34 cellular contexts compared by ENCODE assay signal in the genomic region with DNA sequence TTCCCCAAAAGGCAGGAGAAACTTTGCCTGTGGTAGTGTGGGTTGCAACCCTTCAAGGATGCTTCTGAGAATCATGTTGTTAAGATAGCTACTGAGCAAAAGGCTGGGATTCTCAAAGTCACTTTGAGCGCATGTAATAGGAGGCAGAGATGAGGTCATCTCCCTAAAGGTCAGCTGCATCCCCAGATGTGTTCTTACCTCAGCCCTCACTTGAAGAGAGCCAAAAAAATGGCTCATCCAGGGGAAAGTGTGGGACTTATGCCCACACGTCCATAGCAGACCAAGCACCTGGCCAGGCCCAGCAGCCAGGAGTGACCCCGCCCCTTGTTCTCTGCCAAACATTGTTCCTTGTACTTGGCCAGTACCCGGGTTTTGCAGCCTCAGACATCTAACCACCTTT.
"Had no signal": no experiment of that assay in that cellular context is flagged by ENCODE, and none has a peak within 500 bp of the region (broad histone marks: within the 10 kb centered on the region; RNA-seq: fewer than 3 reads in every experiment).

No MANE protein-coding gene starts in this region.

- ATAC-seq: activated CD8-positive, alpha-beta memory T cell treated with anti-CD3 and anti-CD28 coated beads, Interleukin-2, amount 10 ng/mL, durations not matched to agents 7 days and 5 days; activated T-cell treated with anti-CD3 and anti-CD28 coated beads, Interleukin-2, amount 50 U/mL, for 72 hours; PC-3 had no signal

- H3K27ac Mint-ChIP-seq: activated CD4-positive, alpha-beta memory T cell treated with anti-CD3 and anti-CD28 coated beads, Interleukin-2, amount 10 ng/mL, durations not matched to agents 7 days and 5 days; activated CD8-positive, alpha-beta memory T cell treated with anti-CD3 and anti-CD28 coated beads, Interleukin-2, amount 10 ng/mL, durations not matched to agents 7 days and 5 days; activated naive CD4-positive, alpha-beta T cell treated with anti-CD3 and anti-CD28 coated beads, Interleukin-2, amount 50 U/mL, for 24 hours; activated naive CD8-positive, alpha-beta T cell treated with anti-CD3 and anti-CD28 coated beads, Interleukin-2, amount 10 ng/mL, durations not matched to agents 7 days and 5 days; activated T-cell treated with anti-CD3 and anti-CD28 coated beads, Interleukin-2, amount 50 U/mL, for 72 hours; activated T-helper 2 cell treated with anti-CD3 and anti-CD28 coated beads, Interferon-gamma antibody, Interleukin-2, Interleukin-4, amounts not matched to agents 10 μg/mL and 5 μg/mL and 100 μg/mL, durations not matched to agents 14 hours and 24 hours and 36 hours had no signal

- H3K9me3 Mint-ChIP-seq: activated T-helper 2 cell treated with anti-CD3 and anti-CD28 coated beads, Interferon-gamma antibody, Interleukin-2, Interleukin-4, amounts not matched to agents 10 μg/mL and 5 μg/mL and 100 μg/mL, durations not matched to agents 14 hours and 24 hours and 36 hours had no signal

- H3K4me3 ChIP-seq: ascending aorta, Peyer's patch, SJCRH30, SK-N-MC had no signal

- H3K4me1 ChIP-seq: ascending aorta, Peyer's patch, SJCRH30 had no signal

- H3K36me3 Mint-ChIP-seq: activated CD8-positive, alpha-beta memory T cell treated with anti-CD3 and anti-CD28 coated beads, Interleukin-2, amount 10 ng/mL, durations not matched to agents 7 days and 5 days; activated naive CD4-positive, alpha-beta T cell treated with anti-CD3 and anti-CD28 coated beads, Interleukin-2, amount 50 U/mL, for 24 hours; activated naive CD8-positive, alpha-beta T cell treated with anti-CD3 and anti-CD28 coated beads, Interleukin-2, amount 10 ng/mL, durations not matched to agents 7 days and 5 days had no signal

- H3K36me3 ChIP-seq: ascending aorta, Peyer's patch, SJCRH30, WERI-Rb-1 had no signal

- H3K9ac ChIP-seq: KMS-11 had no signal

- H3K4me2 ChIP-seq: KMS-11 had no signal

- H3K27ac ChIP-seq: ascending aorta, KMS-11, Peyer's patch, SJCRH30, SK-N-MC, WERI-Rb-1 had no signal

- H3K27me3 Mint-ChIP-seq: activated CD4-positive, alpha-beta memory T cell treated with anti-CD3 and anti-CD28 coated beads, Interleukin-2, amount 10 ng/mL, durations not matched to agents 7 days and 5 days; activated CD8-positive, alpha-beta memory T cell treated with anti-CD3 and anti-CD28 coated beads, Interleukin-2, amount 10 ng/mL, durations not matched to agents 7 days and 5 days; activated naive CD4-positive, alpha-beta T cell treated with anti-CD3 and anti-CD28 coated beads, Interleukin-2, amount 50 U/mL, for 24 hours; activated naive CD8-positive, alpha-beta T cell treated with anti-CD3 and anti-CD28 coated beads, Interleukin-2, amount 10 ng/mL, durations not matched to agents 7 days and 5 days had no signal

- H3K9me3 ChIP-seq: ascending aorta, Peyer's patch, SJCRH30 had no signal

- H3K4me3 Mint-ChIP-seq: activated CD4-positive, alpha-beta memory T cell treated with anti-CD3 and anti-CD28 coated beads, Interleukin-2, amount 10 ng/mL, durations not matched to agents 7 days and 5 days; activated CD8-positive, alpha-beta memory T cell treated with anti-CD3 and anti-CD28 coated beads, Interleukin-2, amount 10 ng/mL, durations not matched to agents 7 days and 5 days; activated naive CD4-positive, alpha-beta T cell treated with anti-CD3 and anti-CD28 coated beads, Interleukin-2, amount 50 U/mL, for 24 hours; activated naive CD8-positive, alpha-beta T cell treated with anti-CD3 and anti-CD28 coated beads, Interleukin-2, amount 10 ng/mL, durations not matched to agents 7 days and 5 days; activated T-cell treated with anti-CD3 and anti-CD28 coated beads, Interleukin-2, amount 50 U/mL, for 72 hours had no signal

- H3K4me1 Mint-ChIP-seq: activated CD4-positive, alpha-beta memory T cell treated with anti-CD3 and anti-CD28 coated beads, Interleukin-2, amount 10 ng/mL, durations not matched to agents 7 days and 5 days; activated CD8-positive, alpha-beta memory T cell treated with anti-CD3 and anti-CD28 coated beads, Interleukin-2, amount 10 ng/mL, durations not matched to agents 7 days and 5 days; activated naive CD4-positive, alpha-beta T cell treated with anti-CD3 and anti-CD28 coated beads, Interleukin-2, amount 50 U/mL, for 24 hours; activated naive CD8-positive, alpha-beta T cell treated with anti-CD3 and anti-CD28 coated beads, Interleukin-2, amount 10 ng/mL, durations not matched to agents 7 days and 5 days had no signal

- DNase-seq: activated CD4-positive, alpha-beta memory T cell treated with anti-CD3 and anti-CD28 coated beads, Interleukin-2, amount 10 ng/mL, durations not matched to agents 7 days and 5 days; activated CD4-positive, alpha-beta T cell treated with anti-CD3 and anti-CD28 coated beads for 1 hour; activated CD4-positive, alpha-beta T cell treated with anti-CD3 and anti-CD28 coated beads for 48 hours; activated CD4-positive, CD25-positive, alpha-beta regulatory T cell; activated CD8-positive, alpha-beta memory T cell treated with anti-CD3 and anti-CD28 coated beads for 24 hours; activated CD8-positive, alpha-beta memory T cell treated with anti-CD3 and anti-CD28 coated beads, Interleukin-2, amount 10 ng/mL, durations not matched to agents 7 days and 5 days; activated CD8-positive, alpha-beta memory T cell treated with anti-CD3 and anti-CD28 coated beads, Interleukin-2, amount 50 U/mL, for 48 hours; activated gamma-delta T cell; activated naive CD4-positive, alpha-beta T cell treated with Interleukin-2 at 50 U/mL for 16 hours; activated naive CD8-positive, alpha-beta T cell treated with anti-CD3 and anti-CD28 coated beads, Interleukin-2, amount 10 ng/mL, durations not matched to agents 7 days and 5 days; activated T-cell treated with anti-CD3 and anti-CD28 coated beads, Interleukin-2, amount 50 U/mL, for 1 hour; activated T-cell treated with anti-CD3 and anti-CD28 coated beads, Interleukin-2, amount 50 U/mL, for 72 hours; amygdala; caudate nucleus; NCI-H1105 treated with DMSO at 0.1 percent for 48 hours; NCI-H1436; NCI-H1694; NCI-H1930; NCI-H2081 treated with DMSO at 0.1 percent for 48 hours; NCI-H226; NCI-H446 treated with DMSO at 0.1 percent for 48 hours; NCI-H524; PC-3; Peyer's patch; RPMI8226; SHP77; SJCRH30; T1000; WERI-Rb-1 had no signal

- H3K27me3 ChIP-seq: ascending aorta, Peyer's patch, SJCRH30 had no signal
